Comparison of ENCODE assay signal across 24 cellular contexts in genomic region chr7:147249956-147250355, GRCh38.
DNase-seq lines count a peak whose midpoint lies in the region; ATAC-seq and TF ChIP-seq lines count a peak whose summit lies in the region.
"Had no signal": no experiment of that assay in that cellular context is flagged by ENCODE, and none has a peak within 500 bp of the region (broad histone marks: within the 10 kb centered on the region; RNA-seq: fewer than 3 reads in every experiment).

No MANE protein-coding gene starts in this region.

- H3K9me2 ChIP-seq in MM.1S (replicated peaks; ENCODE audit: insufficient read depth, low read length): no peaks in the 10 kb centered on the region

- no peak overlapping the region for H3K9ac ChIP-seq in MM.1S (ENCODE audit: low read length)

- H2AFZ ChIP-seq in MM.1S (ENCODE audit: low read length): no peak overlapping the region

- 71 to 83% methylated on average over 2 of the region's 2 CpGs for WGBS in aorta, 2 donors

- no peaks in the 10 kb centered on the region for H4K20me1 ChIP-seq in MM.1S (ENCODE audit: insufficient read depth, low read length)

- TF ChIP-seq CTCF in astrocyte of the cerebellum (IDR thresholded peaks at IDR 0.05; ENCODE audit: low read depth, low read length, missing control alignments) (peak; percentile 24), MM.1S (IDR thresholded peaks at IDR 0.05; ENCODE audit: low read length) (no peak)

- H3K36me3 ChIP-seq in aorta (ENCODE audit: control insufficient read depth in 1 of 2, insufficient read depth in 2 of 2, low read length in 1 of 2) (no peaks in the 10 kb centered on the region), MM.1S (replicated peaks; ENCODE audit: insufficient read depth, low read length) (no peaks in the 10 kb centered on the region)
- H3K36me3 ChIP-seq: adrenal gland, BE2C, neutrophil, Peyer's patch, upper lobe of left lung had no signal

- no peak for ATAC-seq in aorta (ENCODE audit: low FRiP score)
- ATAC-seq: A549; activated CD4-positive, alpha-beta T cell treated with anti-CD3 and anti-CD28 coated beads for 36 hours; activated T-cell treated with anti-CD3 and anti-CD28 coated beads, Interleukin-2, amount 50 U/mL, for 4 hours had no signal

- no peaks in the 10 kb centered on the region for H3K79me2 ChIP-seq in MM.1S (ENCODE audit: low read length)

- no peaks in the 10 kb centered on the region for H3F3A ChIP-seq in MM.1S (ENCODE audit: insufficient read depth, low read length)

- H3K27ac ChIP-seq in aorta (ENCODE audit: low read depth in 1 of 2, low read length in 2 of 2) (no peak overlapping the region), MM.1S (ENCODE audit: low read length) (no peak overlapping the region)
- H3K27ac ChIP-seq: A549, adrenal gland, HL-60, neutrophil, Peyer's patch, upper lobe of left lung had no signal

- H3K27me3 ChIP-seq in aorta (ENCODE audit: control insufficient read depth in 1 of 2, insufficient read depth in 2 of 2, low read length in 1 of 2): no peaks in the 10 kb centered on the region
- H3K27me3 ChIP-seq in MM.1S (replicated peaks; ENCODE audit: insufficient read depth, low read length): no peaks in the 10 kb centered on the region
- H3K27me3 ChIP-seq: adrenal gland, BE2C, neutrophil, Peyer's patch, upper lobe of left lung had no signal

- DNase-seq in NCI-H82 (lab: John Stamatoyannopoulos, UW): peak; percentile 42
- DNase-seq in NCI-H82 treated with DMSO at 0.1 percent for 48 hours (lab: John Stamatoyannopoulos, UW; ENCODE audit: unreplicated experiment): no peak
- no peak for DNase-seq in astrocyte of the cerebellum (ENCODE audit: low read depth)
- DNase-seq in medulla oblongata (ENCODE audit: extremely low spot score): peak; percentile 12
- no peak for DNase-seq in stimulated activated CD4-positive, alpha-beta T cell treated with anti-CD3 and anti-CD28 coated beads, Interleukin-1b, Interleukin-23, amount 100 ng/mL, for 48 hours
- DNase-seq in aorta: no peak
- no peak for DNase-seq in MM.1S
- no peak for DNase-seq in amniotic stem cell (lab: John Stamatoyannopoulos, UW)
- DNase-seq: activated CD4-positive, alpha-beta T cell treated with anti-CD3 and anti-CD28 coated beads for 36 hours; activated naive CD4-positive, alpha-beta T cell treated with Interleukin-2 at 50 U/mL for 16 hours; activated T-cell treated with anti-CD3 and anti-CD28 coated beads, Interleukin-2, amount 50 U/mL, for 4 hours; adrenal gland; BE2C; DMS79; Kasumi-1; kidney glomerular epithelial cell; NCI-H1694 treated with DMSO at 0.1 percent for 48 hours; Peyer's patch; small intestine; stimulated activated CD4-positive, alpha-beta T cell treated with anti-CD3 and anti-CD28 coated beads, Interleukin-2, amount 100 ng/mL, for 24 hours; upper lobe of left lung had no signal

- intact Hi-C loops in aorta (cut with DNase I): loop anchor here in 1 of 2 donors (10.0 kb wide), 1 partner anchor 835 kb away; no protein-coding TSS in a partner anchor

- H3K4me1 ChIP-seq in aorta (ENCODE audit: control insufficient read depth in 1 of 2, insufficient read depth in 2 of 2, low read length in 2 of 2) (no peaks in the 10 kb centered on the region), MM.1S (ENCODE audit: low read length) (no peaks in the 10 kb centered on the region)
- H3K4me1 ChIP-seq: A549, adrenal gland, BE2C, Peyer's patch, upper lobe of left lung had no signal

- H3K9me3 ChIP-seq in aorta (ENCODE audit: control insufficient read depth, low read length) (no peaks in the 10 kb centered on the region), MM.1S (replicated peaks; ENCODE audit: insufficient read depth, low read length) (no peaks in the 10 kb centered on the region)
- H3K9me3 ChIP-seq: A549, adrenal gland, BE2C, neutrophil, Peyer's patch, upper lobe of left lung had no signal

- H3K4me3 ChIP-seq in astrocyte of the cerebellum (ENCODE audit: low read depth, low read length) (no peak overlapping the region), aorta (ENCODE audit: low read length in 2 of 2) (no peak overlapping the region), MM.1S (ENCODE audit: low read length) (no peak overlapping the region)
- H3K4me3 ChIP-seq: A549, adrenal gland, Peyer's patch, upper lobe of left lung had no signal

- in situ Hi-C loops in astrocyte of the cerebellum (cut with HindIII; ENCODE audit: low sequenced_read_pairs): no loop called here

- no peak overlapping the region for H3K4me2 ChIP-seq in MM.1S (ENCODE audit: low read depth, low read length)
- H3K4me2 ChIP-seq: A549 had no signal

Comparison
In these comparisons a context has a peak if more than half of its experiments do, and no peak if none do; other contexts are left out.
1. DNase-seq: peak in NCI-H82 (single experiment) and medulla oblongata (single experiment); none in NCI-H82 treated with DMSO at 0.1 percent for 48 hours (single experiment), astrocyte of the cerebellum (single experiment), stimulated activated CD4-positive, alpha-beta T cell treated with anti-CD3 and anti-CD28 coated beads, Interleukin-1b, Interleukin-23, amount 100 ng/mL, for 48 hours (single experiment), aorta (0 of 2), MM.1S (single experiment) and amniotic stem cell (single experiment).